18 cellular contexts compared by ENCODE assay signal in the genomic region with DNA sequence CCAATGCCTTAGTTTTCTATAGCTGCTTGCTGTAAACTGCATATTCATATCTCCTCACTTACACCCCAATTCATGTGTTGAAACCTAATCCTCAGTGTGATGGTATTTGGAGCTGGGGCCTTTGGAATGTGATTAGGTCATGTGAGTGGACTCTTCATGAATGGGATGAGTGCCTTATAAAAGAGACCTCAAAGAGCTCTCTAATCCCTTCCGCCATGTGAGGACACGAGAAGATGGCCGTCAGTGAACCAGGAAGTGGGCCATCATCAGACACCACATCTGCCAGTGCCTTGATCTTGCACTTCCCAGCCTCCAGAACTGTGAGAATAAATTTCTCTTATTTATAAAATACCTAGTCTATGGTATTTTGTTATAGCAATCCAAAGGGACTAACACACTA.
"Had no signal": no experiment of that assay in that cellular context is flagged by ENCODE, and none has a peak within 500 bp of the region (broad histone marks: within the 10 kb centered on the region; RNA-seq: fewer than 3 reads in every experiment).

No MANE protein-coding gene starts in this region.

- H3K4me1 Mint-ChIP-seq: mesothelial cell of epicardium, nephron had no signal

- H3K4me3 ChIP-seq: cardiac muscle cell, esophagus squamous epithelium, hepatocyte, lung, tibial artery had no signal

- DNase-seq: activated CD4-positive, CD25-positive, alpha-beta regulatory T cell treated with anti-CD3 and anti-CD28 coated beads, Interleukin-2, amount 50 U/mL, for 72 hours; activated naive CD8-positive, alpha-beta T cell treated with anti-CD3 and anti-CD28 coated beads, Interleukin-2, amount 10 ng/mL, durations not matched to agents 7 days and 5 days; amygdala; effector memory CD8-positive, alpha-beta T cell; esophagus squamous epithelium; kidney; nucleus accumbens; retina; stimulated activated CD8-positive, alpha-beta memory T cell treated with anti-CD3 and anti-CD28 coated beads, Interleukin-4, amount 100 ng/mL, for 48 hours; stimulated activated naive CD4-positive, alpha-beta T cell treated with Interleukin-2 at 50 U/mL for 16 hours; T1000; tibial artery had no signal

- H3K4me1 ChIP-seq: esophagus squamous epithelium, tibial artery had no signal

- H3K27me3 ChIP-seq: cardiac muscle cell, esophagus squamous epithelium, hepatocyte, tibial artery had no signal

- H3K9me3 Mint-ChIP-seq: effector memory CD8-positive, alpha-beta T cell; nephron had no signal

- H3K4me3 Mint-ChIP-seq: activated naive CD8-positive, alpha-beta T cell treated with anti-CD3 and anti-CD28 coated beads, Interleukin-2, amount 10 ng/mL, durations not matched to agents 7 days and 5 days; activated T-helper 1 cell treated with anti-CD3 and anti-CD28 coated beads, Interleukin-12 subunit alpha, Interleukin-12 subunit beta, Interleukin-2, Interleukin-4 antibody, amounts not matched to agents 30 ng/mL and 10 ng/mL and 1 ng/mL, durations not matched to agents 14 hours and 24 hours and 36 hours; effector memory CD8-positive, alpha-beta T cell; mesothelial cell of epicardium; nephron had no signal

- H3K27ac Mint-ChIP-seq: mesothelial cell of epicardium, nephron had no signal

- H3K27me3 Mint-ChIP-seq: activated naive CD8-positive, alpha-beta T cell treated with anti-CD3 and anti-CD28 coated beads, Interleukin-2, amount 10 ng/mL, durations not matched to agents 7 days and 5 days; effector memory CD8-positive, alpha-beta T cell had no signal

- H3K79me2 ChIP-seq: hepatocyte had no signal

- H3K4me2 ChIP-seq: hepatocyte had no signal

- H3K9me3 ChIP-seq: esophagus squamous epithelium, tibial artery had no signal

- H3K27ac ChIP-seq: cardiac muscle cell, esophagus squamous epithelium, hepatocyte, tibial artery had no signal

- H3K36me3 ChIP-seq: cardiac muscle cell, esophagus squamous epithelium, tibial artery had no signal
